8 cellular contexts compared by ENCODE assay signal in the genomic region with DNA sequence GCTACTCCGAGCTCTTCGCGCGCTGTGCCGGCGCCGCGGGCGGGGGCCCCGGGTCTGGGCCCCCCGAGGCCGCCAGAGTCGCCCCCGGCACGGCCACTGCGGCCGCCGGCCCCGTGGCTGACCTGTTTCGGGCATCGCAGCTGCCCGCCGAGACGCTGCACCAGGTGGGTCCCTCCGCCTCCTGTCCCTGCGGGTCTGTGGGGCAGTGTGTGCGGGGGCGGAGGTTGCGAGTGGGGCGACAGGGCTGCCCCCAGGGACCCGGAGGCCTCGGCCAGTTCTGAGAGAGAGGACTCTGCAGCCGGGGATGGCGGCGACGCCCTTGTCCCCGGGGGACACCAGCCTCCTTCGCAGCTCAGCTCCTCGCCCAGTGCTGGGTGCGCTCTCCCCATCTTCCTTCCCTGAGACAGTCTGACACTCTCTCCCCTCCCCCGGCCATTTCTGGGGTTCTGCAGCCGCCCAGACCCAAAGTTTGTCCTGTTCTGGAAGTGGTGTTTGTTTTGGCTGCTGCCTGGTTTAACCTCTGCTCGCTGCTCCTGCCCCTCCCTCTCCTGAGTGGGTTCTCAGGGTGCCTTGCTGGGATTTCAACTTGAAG. TPM values are rescaled to one million over a fixed set of nuclear protein-coding genes. Genes with fewer than 3 reads are reported as not detected.
A peak's percentile ranks its signal among the peaks of the same experiment; 100 is the strongest.
DNase-seq lines count a peak whose midpoint lies in the region; ATAC-seq and TF ChIP-seq lines count a peak whose summit lies in the region.

No MANE protein-coding gene starts in this region.

- POLR2A ChIA-PET in activated B cell treated with CpG ODN at 0.5 μM for 24 hours (lab: Charles Lee) = interaction anchor here (0.6 kb wide), 1 partner anchor 1134 kb away, joined by 5 read pairs; no protein-coding TSS in a partner anchor

- no peaks in the 10 kb centered on the region for H3K36me3 ChIP-seq in endocrine pancreas (ENCODE audit: control insufficient read depth, insufficient read depth, low read length)

- TF ChIP-seq CTCF in activated B cell treated with CpG ODN at 0.5 μM for 24 hours (IDR thresholded peaks at IDR 0.05) = no peak

- no peaks in the 10 kb centered on the region for H3K9me3 ChIP-seq in endocrine pancreas (ENCODE audit: control insufficient read depth, low read length)

- peaks cover 10% of the 10 kb centered on the region for H3K4me1 Mint-ChIP-seq in activated B cell treated with CpG ODN at 0.5 μM for 24 hours
- H3K4me1 Mint-ChIP-seq in natural killer cell treated with Interleukin-12 subunit alpha and Interleukin-12 subunit beta and Interleukin-15 and Interleukin-18, amount 100 ng/mL, for 72 hours (ENCODE audit: low read depth in 2 of 2) = no peaks in the 10 kb centered on the region

- H3K9me3 Mint-ChIP-seq in activated B cell treated with CpG ODN at 0.5 μM for 24 hours = no peaks in the 10 kb centered on the region
- no peaks in the 10 kb centered on the region for H3K9me3 Mint-ChIP-seq in natural killer cell treated with Interleukin-12 subunit alpha and Interleukin-12 subunit beta and Interleukin-15 and Interleukin-18, amount 100 ng/mL, for 72 hours

- no peaks in the 10 kb centered on the region for H3K36me3 Mint-ChIP-seq in activated B cell treated with CpG ODN at 0.5 μM for 24 hours (ENCODE audit: low read depth)
- H3K36me3 Mint-ChIP-seq in natural killer cell treated with Interleukin-12 subunit alpha and Interleukin-12 subunit beta and Interleukin-15 and Interleukin-18, amount 100 ng/mL, for 72 hours = no peaks in the 10 kb centered on the region

- peak overlapping the region; percentile 59 for H3K27ac Mint-ChIP-seq in activated B cell treated with CpG ODN at 0.5 μM for 24 hours
- no peak overlapping the region for H3K27ac Mint-ChIP-seq in natural killer cell treated with Interleukin-12 subunit alpha and Interleukin-12 subunit beta and Interleukin-15 and Interleukin-18, amount 100 ng/mL, for 72 hours

- ATAC-seq in HG02970 (IDR thresholded peaks at IDR 0.05; ENCODE audit: low FRiP score, unreplicated experiment) (peak; percentile 23), activated B cell treated with CpG ODN at 0.5 μM for 24 hours (ENCODE audit: low read depth) (peak; percentile 29)
- ATAC-seq in natural killer cell treated with Interleukin-12 subunit alpha and Interleukin-12 subunit beta and Interleukin-15 and Interleukin-18, amount 100 ng/mL, for 72 hours = peak; percentile 22 to 31

- peak overlapping the region; percentile 86 for H3K4me3 Mint-ChIP-seq in activated B cell treated with CpG ODN at 0.5 μM for 24 hours
- H3K4me3 Mint-ChIP-seq in natural killer cell treated with Interleukin-12 subunit alpha and Interleukin-12 subunit beta and Interleukin-15 and Interleukin-18, amount 100 ng/mL, for 72 hours = peak overlapping the region; percentile 74

- H3K27me3 Mint-ChIP-seq in activated B cell treated with CpG ODN at 0.5 μM for 24 hours = no peaks in the 10 kb centered on the region
- H3K27me3 Mint-ChIP-seq in natural killer cell treated with Interleukin-12 subunit alpha and Interleukin-12 subunit beta and Interleukin-15 and Interleukin-18, amount 100 ng/mL, for 72 hours = peaks cover 6 to 8% of the 10 kb centered on the region in 2 donors

- CTCF ChIA-PET in activated B cell treated with CpG ODN at 0.5 μM for 24 hours (lab: Charles Lee) = interaction anchor here (1.0 to 2.2 kb wide), 3 partner anchors 61 to 99 kb away, joined by 3 to 7 read pairs (median 5); no protein-coding TSS in a partner anchor

- peak overlapping the region; percentile 66 for H3K9ac ChIP-seq in endocrine pancreas (ENCODE audit: control insufficient read depth, insufficient read depth, low read length)

- H3K4me1 ChIP-seq in endocrine pancreas (ENCODE audit: control insufficient read depth, insufficient read depth, low read length) = no peaks in the 10 kb centered on the region

- intact Hi-C loops in activated B cell treated with CpG ODN at 0.5 μM for 24 hours (cut with micrococcal nuclease) (loop anchor here (1.0 to 10.0 kb wide), 5 partner anchors 24 to 232 kb away; partner anchors contain the start of genes CTPS2, RBBP7 and SYAP1), posterior vena cava (cut with DNase I) (no loop called here)

- no peaks in the 10 kb centered on the region for H3K27me3 ChIP-seq in endocrine pancreas (ENCODE audit: control insufficient read depth, insufficient read depth, low read length)

- peak overlapping the region; percentile 47 for H3K4me3 ChIP-seq in endocrine pancreas (ENCODE audit: control insufficient read depth, insufficient read depth, low read length)

- peak; percentile 0 for DNase-seq in NCI-H146 (lab: John Stamatoyannopoulos, UW)
- DNase-seq in NCI-H146 treated with DMSO at 0.1 percent for 48 hours (lab: John Stamatoyannopoulos, UW; ENCODE audit: unreplicated experiment) = no peak
- DNase-seq in activated B cell treated with CpG ODN at 0.5 μM for 24 hours = peak; percentile 19
- no peak for DNase-seq in natural killer cell treated with Interleukin-12 subunit alpha and Interleukin-12 subunit beta and Interleukin-15 and Interleukin-18, amount 100 ng/mL, for 72 hours (ENCODE audit: low spot score)
- DNase-seq in posterior vena cava (ENCODE audit: low spot score) = no peak
- no peak for DNase-seq in medulla oblongata (ENCODE audit: extremely low spot score)

RNA-seq across cellular contexts. Expression of gene REPS2, which starts 0.6 kb away (rescaled TPM):
- 1.6 and 2.0 TPM in 2 replicates for total RNA-seq in activated B cell treated with CpG ODN at 0.5 μM for 24 hours
- under 1 TPM in 1 of 2 donors, not detected in 1; 0.20 TPM for total RNA-seq in natural killer cell treated with Interleukin-12 subunit alpha and Interleukin-12 subunit beta and Interleukin-15 and Interleukin-18, amount 100 ng/mL, for 72 hours
- total RNA-seq in posterior vena cava = 1 to 10 TPM; 3.9 to 5.3 TPM

Comparison
In these comparisons a context has a peak if more than half of its experiments do, and no peak if none do; other contexts are left out.
1. DNase-seq: peak in NCI-H146 (single experiment) and activated B cell treated with CpG ODN at 0.5 μM for 24 hours (single experiment); none in NCI-H146 treated with DMSO at 0.1 percent for 48 hours (single experiment), natural killer cell treated with Interleukin-12 subunit alpha and Interleukin-12 subunit beta and Interleukin-15 and Interleukin-18, amount 100 ng/mL, for 72 hours (single experiment), posterior vena cava (single experiment) and medulla oblongata (single experiment).
2. Peak in every context shown above with its lines, with median percentiles within 50 percentile points of each other: ATAC-seq.